Comparison of ENCODE assay signal across 8 cellular contexts in genomic region chr4:101347267-101347556, GRCh38. TPM values are rescaled to one million over a fixed set of nuclear protein-coding genes. Genes with fewer than 3 reads are reported as not detected.
DNase-seq lines count a peak whose midpoint lies in the region; ATAC-seq, FAIRE-seq and TF ChIP-seq lines count a peak whose summit lies in the region.

Gene PPP3CA (minus strand): TSS chr4:101347526.

- intact Hi-C loops in HepG2 (cut with micrococcal nuclease; ENCODE audit: unreplicated experiment) = loop anchor here (1.0 to 5.0 kb wide), 6 partner anchors 9 to 385 kb away; no protein-coding TSS in a partner anchor

- H3K9me3 ChIP-seq in HepG2 (ENCODE audit: low read length) (no peaks in the 10 kb centered on the region), thoracic aorta (no peaks in the 10 kb centered on the region)

- TF ChIP-seq RAD21 in HepG2 (CRISPR knock-in tag; IDR thresholded peaks at IDR 0.05) = peak; percentile 9; the same call in 1 of the 2 replicates

- H3K36me3 Mint-ChIP-seq in brain = peaks cover 4% of the 10 kb centered on the region

- H3K4me1 Mint-ChIP-seq in brain = peaks cover 57% of the 10 kb centered on the region

- POLR2A ChIA-PET in HepG2 (lab: Yijun Ruan, JAX) = interaction anchor here (1.3 to 2.8 kb wide), 6 partner anchors 9 to 232 kb away, joined by 3 to 17 read pairs (median 5); no protein-coding TSS in a partner anchor

- H3K9me3 Mint-ChIP-seq in brain = peaks cover 0 to 6% (median 4%) of the 10 kb centered on the region in 5 experiments

- peaks cover 24% of the 10 kb centered on the region for H3K27me3 Mint-ChIP-seq in brain

- H4K20me1 ChIP-seq in HepG2 (ENCODE audit: insufficient read depth, low read length) = no peaks in the 10 kb centered on the region

- CTCF ChIA-PET in HepG2 (lab: Yijun Ruan, JAX; ENCODE audit: low intra/inter-chr PET ratio, low total read pairs) = no interaction called here

- peak in 1 of 2 experiments; percentile 16; a peak in 1 of 4 replicates for TF ChIP-seq POLR2A in HepG2 (IDR thresholded peaks at IDR 0.05; ENCODE audit: insufficient read depth in 1 of 2, low read depth in 2 of 2, low read length in 2 of 2)

- H3K4me3 Mint-ChIP-seq in brain = peak within 1 kb of the TSS; percentile 88 to 97 (median 95)

- 0% methylated on average over 4 of the region's 41 CpGs for WGBS in HepG2 (ENCODE audit: low lambda C conversion rate)

- H3K27ac Mint-ChIP-seq in brain = peak within 1 kb of the TSS; percentile 96 to 99 (median 98)

- peaks cover 38% of the 10 kb centered on the region for H3K4me1 ChIP-seq in HepG2 (ENCODE audit: insufficient read depth, low read length)
- peaks cover 18 to 34% of the 10 kb centered on the region in 2 donors for H3K4me1 ChIP-seq in thoracic aorta (ENCODE audit: control insufficient read depth in 1 of 2, low read depth in 2 of 2)

- in situ Hi-C loops in HepG2 (cut with HindIII; ENCODE audit: extremely low pct_ligation_motif_present, low pct_unique_long_range_greater_than_20kb) = loop anchor here (10.0 kb wide), 1 partner anchor 152 kb away; no protein-coding TSS in a partner anchor

- peak within 1 kb of the TSS; percentile 82 for H3K9ac ChIP-seq in HepG2 (ENCODE audit: insufficient read depth, low read depth, low read length)

- TF ChIP-seq CTCF in brain (conservative IDR thresholded peaks at IDR 0.05) = no peak
- no peak for TF ChIP-seq CTCF in HepG2 (CRISPR knock-in tag; IDR thresholded peaks at IDR 0.05)
- no peak for TF ChIP-seq CTCF in thoracic aorta (IDR thresholded peaks at IDR 0.05)

- FAIRE-seq in HepG2 (lab: Jason Lieb, UNC) = no peak

- H3K27me3 ChIP-seq in HepG2 (ENCODE audit: control insufficient read depth in 1 of 2, insufficient read depth in 2 of 2, low read length in 2 of 2) (no peaks in the 10 kb centered on the region; a peak in 1 of 5 replicates), thoracic aorta (replicated peaks; ENCODE audit: insufficient read depth) (no peaks in the 10 kb centered on the region)

- peak; percentile 62 for DNase-seq in stimulated activated CD4-positive, alpha-beta T cell treated with anti-CD3 and anti-CD28 coated beads, Interleukin-4, amount 100 ng/mL, for 1 hour
- DNase-seq in stimulated activated CD4-positive, alpha-beta T cell treated with anti-CD3 and anti-CD28 coated beads, Interleukin-4, amount 100 ng/mL, for 24 hours = no peak
- DNase-seq in HepG2 (ENCODE audit: low spot score) = no peak
- DNase-seq in thoracic aorta (ENCODE audit: low spot score) = no peak
- DNase-seq in KG1 (lab: John Stamatoyannopoulos, UW) = no peak
- DNase-seq in cerebellar nuclear complex (lab: John Stamatoyannopoulos, UW) = no peak

- peak within 1 kb of the TSS; percentile 95 to 98 (median 96) for H3K4me3 ChIP-seq in HepG2 (replicated peaks in 1 of 3; ENCODE audit: insufficient read depth in 1 of 3, low read depth in 2 of 3, low read length in 3 of 3)
- peak within 1 kb of the TSS; percentile 92 for H3K4me3 ChIP-seq in thoracic aorta

- TF ChIP-seq EP300 in HepG2 (IDR thresholded peaks at IDR 0.05; ENCODE audit: low read depth in 2 of 2, low read length in 2 of 2) (no peak), HepG2 (CRISPR knock-in tag; IDR thresholded peaks at IDR 0.05; ENCODE audit: borderline replicate concordance) (no peak)

- no TSS peak for BruUV-seq in HepG2 (replicated peaks; lab: Mats Ljungman, UMichigan)

- peaks cover 33% of the 10 kb centered on the region for H3K79me2 ChIP-seq in HepG2 (ENCODE audit: insufficient read depth, low read length)

- H3K36me3 ChIP-seq in HepG2 (replicated peaks in 1 of 2; ENCODE audit: control insufficient read depth in 1 of 2, insufficient read depth in 2 of 2, low read length in 2 of 2) (no peaks in the 10 kb centered on the region), thoracic aorta (no peaks in the 10 kb centered on the region)

- H3K27ac ChIP-seq in HepG2 (ENCODE audit: extremely low read length, insufficient read depth, low read length) (peak within 1 kb of the TSS; percentile 87), thoracic aorta (peak within 1 kb of the TSS; percentile 94 to 96)

- H3K4me2 ChIP-seq in HepG2 (ENCODE audit: low read depth, low read length) = peak within 1 kb of the TSS; percentile 96

- peak within 1 kb of the TSS; percentile 61 for H2AFZ ChIP-seq in HepG2 (ENCODE audit: low read length)

- ATAC-seq in HG03442 (IDR thresholded peaks at IDR 0.05; ENCODE audit: unreplicated experiment) (peak; percentile 19), HepG2 (no peak; the same call in 2 of the 3 replicates), thoracic aorta (ENCODE audit: insufficient number of reproducible peaks, low FRiP score, low read depth) (no peak)

TF ChIP-seq in HepG2, 621 proteins besides CTCF, POLR2A, EP300 and RAD21 (continues in another document):
- TF ChIP-seq CENPT (CRISPR knock-in tag; IDR thresholded peaks at IDR 0.05; ENCODE audit: low read depth) (0 out of 2 replicates have a peak, but pooled peaks have one; percentile 21), ZNF552 (CRISPR knock-in tag; IDR thresholded peaks at IDR 0.05; ENCODE audit: borderline replicate concordance) (no peak), ZNF644 (CRISPR knock-in tag; IDR thresholded peaks at IDR 0.05; ENCODE audit: low read depth) (no peak), NR2F1 (CRISPR knock-in tag; IDR thresholded peaks at IDR 0.05) (no peak), ZNF547 (CRISPR knock-in tag; IDR thresholded peaks at IDR 0.05) (no peak), GTF3A (CRISPR knock-in tag; conservative IDR thresholded peaks at IDR 0.05) (no peak), ATF6 (CRISPR knock-in tag; conservative IDR thresholded peaks at IDR 0.05) (no peak), POGK (CRISPR knock-in tag; conservative IDR thresholded peaks at IDR 0.05) (no peak; the same call in 1 of the 2 replicates), ZNF510 (CRISPR knock-in tag; IDR thresholded peaks at IDR 0.05; ENCODE audit: low read depth) (no peak), ZSCAN30 (CRISPR knock-in tag; IDR thresholded peaks at IDR 0.05) (no peak), ZNF343 (CRISPR knock-in tag; IDR thresholded peaks at IDR 0.05) (no peak)

RNA-seq across cellular contexts. Expression of gene PPP3CA, which starts in this region (rescaled TPM):
- polyA plus RNA-seq in brain (ENCODE audit: insufficient read depth, low read depth, low replicate concordance) (28.7 TPM), HepG2 (2011; rRNA removed) (4.5 and 4.8 TPM in 2 replicates)
- total RNA-seq in HepG2 (2016; rRNA removed; fragmentation: Illumina TruSeq; extraction: Trizol) (13.2 and 18.0 TPM in 2 replicates), thoracic aorta (10 to 100 TPM; 21.9 to 43.2 TPM)
- total RNA-seq in HepG2 (2016; cell fraction: cytosol; rRNA removed; fragmentation: Illumina TruSeq; extraction: Trizol; ENCODE audit: low read depth) = 1.9 and 4.1 TPM in 2 replicates
- 11.4 and 19.0 TPM in 2 replicates for total RNA-seq in HepG2 (2016; cell fraction: insoluble cytoplasmic fraction; rRNA removed; fragmentation: Illumina TruSeq; extraction: Trizol)
- total RNA-seq in HepG2 (2016; cell fraction: membrane; rRNA removed; fragmentation: Illumina TruSeq; extraction: Trizol) = 4.8 and 5.0 TPM in 2 replicates
- 11.6 TPM in 2 replicates for total RNA-seq in HepG2 (2016; cell fraction: nucleus; rRNA removed; fragmentation: Illumina TruSeq; extraction: Trizol)
- polyA plus RNA-seq in HepG2 (2011; cell fraction: cytosol; rRNA removed) = 2.5 and 3.2 TPM in 2 replicates
- 2.5 and 2.8 TPM in 2 replicates for polyA plus RNA-seq in HepG2 (2011; cell fraction: nucleus; rRNA removed)
- polyA plus RNA-seq in HepG2 (2012) = 11.7 and 12.9 TPM in 2 replicates
- polyA plus RNA-seq in HepG2 (2016; cell fraction: cytosol; fragmentation: Illumina TruSeq; extraction: Trizol; ENCODE audit: low read depth) = 0.66 and 0.71 TPM in 2 replicates
- polyA plus RNA-seq in HepG2 (2016; cell fraction: insoluble cytoplasmic fraction; fragmentation: Illumina TruSeq; extraction: Trizol; ENCODE audit: low read depth) = 15.7 and 16.7 TPM in 2 replicates
- 3.2 and 3.3 TPM in 2 replicates for polyA plus RNA-seq in HepG2 (2016; cell fraction: membrane; fragmentation: Illumina TruSeq; extraction: Trizol; ENCODE audit: low read depth)
- polyA plus RNA-seq in HepG2 (2016; cell fraction: nucleus; fragmentation: Illumina TruSeq; extraction: Trizol; ENCODE audit: insufficient read depth, low read depth) = 10.5 and 11.0 TPM in 2 replicates
- polyA minus RNA-seq in HepG2 (2011; rRNA and poly(A)+ RNA removed; ENCODE audit: low replicate concordance) = 7.3 and 9.6 TPM in 2 replicates
- polyA minus RNA-seq in HepG2 (2011; cell fraction: cytosol; rRNA and poly(A)+ RNA removed) = 13.9 and 14.4 TPM in 2 replicates
- 22.3 and 32.1 TPM in 2 replicates for polyA minus RNA-seq in HepG2 (2011; cell fraction: nucleus; rRNA and poly(A)+ RNA removed)
